In genomic region chr16:22784690-22785214, GRCh38 we compare ENCODE assay signal across 24 cellular contexts. TPM values are rescaled to one million over a fixed set of nuclear protein-coding genes. Genes with fewer than 3 reads are reported as not detected.
"Had no signal": no experiment of that assay in that cellular context is flagged by ENCODE, and none has a peak within 500 bp of the region (broad histone marks: within the 10 kb centered on the region; RNA-seq: fewer than 3 reads in every experiment).

No MANE protein-coding gene starts in this region.

- H3K27me3 ChIP-seq: body of pancreas, sigmoid colon, testis, uterus had no signal

- DNase-seq: activated CD4-positive, alpha-beta memory T cell treated with anti-CD3 and anti-CD28 coated beads, Interleukin-2, amount 10 ng/mL, durations not matched to agents 7 days and 5 days; activated CD4-positive, alpha-beta T cell treated with anti-CD3 and anti-CD28 coated beads for 48 hours; activated gamma-delta T cell treated with Interleukin-2 at 50 U/mL for 16 hours; anterior cingulate cortex; body of pancreas; heart right ventricle; islet precursor cell; left cardiac atrium; retina; sigmoid colon; stimulated activated CD4-positive, alpha-beta T cell treated with anti-CD3 and anti-CD28 coated beads, Interleukin-15, amount 100 ng/mL, for 24 hours; stimulated activated CD4-positive, alpha-beta T cell treated with anti-CD3 and anti-CD28 coated beads, Interleukin-2, amount 100 ng/mL, for 48 hours; stimulated activated CD8-positive, alpha-beta memory T cell treated with anti-CD3 and anti-CD28 coated beads, Interleukin-4, amount 100 ng/mL, for 48 hours; stimulated activated naive B cell treated with anti-CD40 and anti-IgM and Interleukin-4, amounts not matched to agents 10 μg/mL and 1 μg/mL and 100 μg/mL, for 72 hours; testis; trophoblast cell; uterus had no signal

- H3K36me3 ChIP-seq: heart right ventricle, sigmoid colon, uterus had no signal

- ATAC-seq: body of pancreas; heart right ventricle; left cardiac atrium; natural killer cell treated with Interleukin-12 subunit alpha and Interleukin-12 subunit beta and Interleukin-15 and Interleukin-18, amount 100 ng/mL, for 72 hours; stimulated activated naive B cell treated with anti-CD40 and anti-IgM and Interleukin-4, amounts not matched to agents 10 μg/mL and 1 μg/mL and 100 μg/mL, for 72 hours had no signal

- H3K4me3 ChIP-seq: body of pancreas, heart right ventricle, sigmoid colon, smooth muscle cell, testis, uterus had no signal

RNA-seq across cellular contexts. Expression of gene HS3ST2, which starts 29.2 kb away (rescaled TPM):
- total RNA-seq: activated CD4-positive, alpha-beta memory T cell treated with anti-CD3 and anti-CD28 coated beads, Interleukin-2, amount 10 ng/mL, durations not matched to agents 7 days and 5 days; chondrocyte; epithelial cell of proximal tubule; fibroblast of villous mesenchyme; natural killer cell treated with Interleukin-12 subunit alpha and Interleukin-12 subunit beta and Interleukin-15 and Interleukin-18, amount 100 ng/mL, for 72 hours; osteocyte; progenitor cell of endocrine pancreas; smooth muscle cell had no signal
